Comparison of ENCODE assay signal across 8 cellular contexts in genomic region chr3:122513386-122514122, GRCh38. TPM values are rescaled to one million over a fixed set of nuclear protein-coding genes. Genes with fewer than 3 reads are reported as not detected.
DNase-seq lines count a peak whose midpoint lies in the region; ATAC-seq and TF ChIP-seq lines count a peak whose summit lies in the region.

No MANE protein-coding gene starts in this region.

- peaks cover 3% of the 10 kb centered on the region for H3K27me3 Mint-ChIP-seq in endothelial cell (ENCODE audit: unreplicated experiment)

- H3K36me3 Mint-ChIP-seq in endothelial cell (ENCODE audit: low read depth, unreplicated experiment): no peaks in the 10 kb centered on the region

- DNase-seq in GM06990 (ENCODE audit: extremely low read depth, insufficient read length) (no peak), NT2/D1 (ENCODE audit: low read depth, low spot score) (no peak), endothelial cell (ENCODE audit: low spot score) (no peak), osteoblast (ENCODE audit: insufficient read length, low spot score, missing footprints) (no peak), glomerular visceral epithelial cell (ENCODE audit: extremely low spot score) (no peak), superior temporal gyrus (ENCODE audit: extremely low spot score) (no peak)

- H3K27me3 ChIP-seq in GM06990 (replicated peaks; ENCODE audit: control insufficient read depth, insufficient read depth, low read length) (no peaks in the 10 kb centered on the region), NT2/D1 (ENCODE audit: insufficient read depth, insufficient read length) (no peaks in the 10 kb centered on the region), osteoblast (ENCODE audit: insufficient read depth, low read length) (no peaks in the 10 kb centered on the region)

- H3K27ac Mint-ChIP-seq in endothelial cell (ENCODE audit: unreplicated experiment): peak overlapping the region; percentile 93

- peaks cover 36% of the 10 kb centered on the region for H3K4me1 Mint-ChIP-seq in endothelial cell (ENCODE audit: unreplicated experiment)

- no peaks in the 10 kb centered on the region for H3K36me3 ChIP-seq in GM06990 (ENCODE audit: control insufficient read depth, insufficient read depth, low read length)
- peaks cover 8% of the 10 kb centered on the region for H3K36me3 ChIP-seq in NT2/D1 (ENCODE audit: insufficient read depth, insufficient read length, low read length)
- H3K36me3 ChIP-seq in osteoblast (ENCODE audit: insufficient read depth, low read length): no peaks in the 10 kb centered on the region

- H2AFZ ChIP-seq in osteoblast (ENCODE audit: low read length): peak overlapping the region; percentile 52

- peak overlapping the region; percentile 87 for H3K4me2 ChIP-seq in osteoblast (ENCODE audit: insufficient read depth, low read length)

- H4K20me1 ChIP-seq in osteoblast (ENCODE audit: insufficient read depth, low read length): peaks cover 51% of the 10 kb centered on the region

- H3K4me1 ChIP-seq in NT2/D1 (ENCODE audit: insufficient read depth, insufficient read length) (peaks cover 1% of the 10 kb centered on the region), osteoblast (ENCODE audit: insufficient read depth, low read length) (peaks cover 19% of the 10 kb centered on the region)

- peak overlapping the region; percentile 86 for H3K27ac ChIP-seq in osteoblast (ENCODE audit: low read depth, low read length)

- TF ChIP-seq CTCF in GM06990 (IDR thresholded peaks at IDR 0.05; ENCODE audit: insufficient read depth, low read length, poor library complexity, severe bottlenecking) (no peak), endothelial cell (IDR thresholded peaks at IDR 0.05; ENCODE audit: unreplicated experiment) (no peak), osteoblast (IDR thresholded peaks at IDR 0.05; ENCODE audit: extremely low read depth, low read depth, low read length) (no peak)

- H3K9me3 Mint-ChIP-seq in endothelial cell (ENCODE audit: unreplicated experiment): no peaks in the 10 kb centered on the region

- peaks cover 54% of the 10 kb centered on the region for H3K79me2 ChIP-seq in osteoblast (ENCODE audit: insufficient read depth, low read length)

- ATAC-seq in HG03432 (IDR thresholded peaks at IDR 0.05; ENCODE audit: unreplicated experiment) (no peak), HG02759 (IDR thresholded peaks at IDR 0.05; ENCODE audit: unreplicated experiment) (no peak)

- H3K4me3 ChIP-seq in GM06990 (replicated peaks; ENCODE audit: low read depth, low read length): peak overlapping the region; percentile 91
- H3K4me3 ChIP-seq in NT2/D1 (ENCODE audit: insufficient read length, low read depth): peak overlapping the region; percentile 78
- peak overlapping the region; percentile 87 for H3K4me3 ChIP-seq in osteoblast (ENCODE audit: insufficient read depth, low read length)

- H3K4me3 Mint-ChIP-seq in endothelial cell (ENCODE audit: unreplicated experiment): peak overlapping the region; percentile 98

- no peaks in the 10 kb centered on the region for H3K9me3 ChIP-seq in NT2/D1 (ENCODE audit: insufficient read depth, low read length)
- H3K9me3 ChIP-seq in osteoblast (ENCODE audit: low read depth, low read length): no peaks in the 10 kb centered on the region

- H3K9ac ChIP-seq in NT2/D1 (ENCODE audit: insufficient read length, low read depth): peak overlapping the region; percentile 94

RNA-seq across cellular contexts. Expression of gene KPNA1, which starts 1.2 kb away (rescaled TPM):
- total RNA-seq in endothelial cell (ENCODE audit: unreplicated experiment) (87.2 TPM), osteoblast (44.5 and 48.1 TPM in 2 replicates)

RNA-seq across cellular contexts. Expression of gene PARP9, which starts 50.5 kb away (rescaled TPM):
- 2.7 TPM for total RNA-seq in endothelial cell (ENCODE audit: unreplicated experiment)
- 29.2 and 33.3 TPM in 2 replicates for total RNA-seq in osteoblast

RNA-seq across cellular contexts. Expression of gene DTX3L, which starts 50.6 kb away (rescaled TPM):
- total RNA-seq in endothelial cell (ENCODE audit: unreplicated experiment) (6.0 TPM), osteoblast (30.6 and 33.7 TPM in 2 replicates)
